Comparison of ENCODE assay signal across 20 cellular contexts in genomic region chr3:185555948-185556347, GRCh38. TPM values are rescaled to one million over a fixed set of nuclear protein-coding genes. Genes with fewer than 3 reads are reported as not detected.
A peak's percentile ranks its signal among the peaks of the same experiment; 100 is the strongest.
DNase-seq lines count a peak whose midpoint lies in the region; ATAC-seq and TF ChIP-seq lines count a peak whose summit lies in the region.
"Had no signal": no experiment of that assay in that cellular context is flagged by ENCODE, and none has a peak within 500 bp of the region (broad histone marks: within the 10 kb centered on the region; RNA-seq: fewer than 3 reads in every experiment).

No MANE protein-coding gene starts in this region.

- peaks cover 53% of the 10 kb centered on the region for H3F3A ChIP-seq in PC-9 (ENCODE audit: insufficient read depth, low read depth)

- ATAC-seq in HG03196 (IDR thresholded peaks at IDR 0.05; ENCODE audit: unreplicated experiment) (no peak), HG02610 (IDR thresholded peaks at IDR 0.05; ENCODE audit: unreplicated experiment) (no peak)

- peaks cover 11% of the 10 kb centered on the region for H3K4me1 Mint-ChIP-seq in progenitor cell of endocrine pancreas (ENCODE audit: low read depth)

- H3K9ac ChIP-seq in duodenal mucosa (ENCODE audit: low read depth in 1 of 2, low read length in 2 of 2): peak overlapping the region in 1 of 2 donors; percentile 17
- H3K9ac ChIP-seq: SK-N-SH had no signal

- H3K9me3 ChIP-seq in PC-9 (ENCODE audit: insufficient read depth, low read depth): no peaks in the 10 kb centered on the region
- no peaks in the 10 kb centered on the region for H3K9me3 ChIP-seq in duodenal mucosa (ENCODE audit: control insufficient read depth in 1 of 2, low read length in 2 of 2)
- H3K9me3 ChIP-seq: MG63, SK-N-SH had no signal

- H2AFZ ChIP-seq in PC-9: 0 out of 2 replicates have a peak overlapping the region, but pooled peaks have one; percentile 31

- no peaks in the 10 kb centered on the region for H3K9me3 Mint-ChIP-seq in progenitor cell of endocrine pancreas (ENCODE audit: low read depth)
- H3K9me3 Mint-ChIP-seq: CD14-positive monocyte had no signal

- no peaks in the 10 kb centered on the region for H4K20me1 ChIP-seq in PC-9 (ENCODE audit: insufficient read depth)

- CTCF ChIA-PET in PC-9 (lab: Charles Lee): no interaction called here

- H3K4me3 ChIP-seq in PC-9 (no peak overlapping the region), duodenal mucosa (ENCODE audit: low read depth in 1 of 2, low read length in 2 of 2) (no peak overlapping the region)
- H3K4me3 ChIP-seq: MG63 had no signal

- H3K9me2 ChIP-seq in PC-9 (ENCODE audit: insufficient read depth): no peaks in the 10 kb centered on the region
- H3K9me2 ChIP-seq: SK-N-SH had no signal

- H3K4me2 ChIP-seq in PC-9: peak overlapping the region; percentile 14; the same call in 1 of the 2 replicates
- H3K4me2 ChIP-seq: SK-N-SH had no signal

- H3K27ac ChIP-seq in PC-9 (peak overlapping the region; percentile 99), duodenal mucosa (ENCODE audit: low read depth, low read length) (peak overlapping the region; percentile 39)

- H3K36me3 Mint-ChIP-seq in progenitor cell of endocrine pancreas (ENCODE audit: insufficient read depth): no peaks in the 10 kb centered on the region
- H3K36me3 Mint-ChIP-seq: CD14-positive monocyte had no signal

- DNase-seq in PC-9: no peak
- DNase-seq in progenitor cell of endocrine pancreas (ENCODE audit: low spot score, unreplicated experiment): no peak
- no peak for DNase-seq in NCI-H2029 (lab: John Stamatoyannopoulos, UW)
- no peak for DNase-seq in T1000 (lab: John Stamatoyannopoulos, UW)
- DNase-seq: AML-193, GDM1, H7, IMR-90, Karpas-422, MG63, NCI-H1092, NCI-H2081 treated with DMSO at 0.1 percent for 48 hours, NCI-H446 treated with DMSO at 0.1 percent for 48 hours, NCI-H69, Right ventricle myocardium superior, SK-N-SH had no signal

- intact Hi-C loops in PC-9 (cut with micrococcal nuclease; ENCODE audit: unreplicated experiment): loop anchor here (5.0 kb wide), 1 partner anchor 219 kb away; no protein-coding TSS in a partner anchor

- no TSS peak for BruUV-seq in PC-9 (replicated peaks; lab: Mats Ljungman, UMichigan)

- H3K4me1 ChIP-seq in PC-9 (replicated peaks; ENCODE audit: insufficient read depth) (peaks cover 75% of the 10 kb centered on the region), duodenal mucosa (ENCODE audit: control insufficient read depth in 1 of 2, insufficient read depth in 2 of 2, low read length in 2 of 2) (peaks cover 5 to 25% of the 10 kb centered on the region in 2 donors)

- H3K36me3 ChIP-seq in PC-9 (ENCODE audit: low read depth) (no peaks in the 10 kb centered on the region), duodenal mucosa (ENCODE audit: control insufficient read depth in 1 of 2, insufficient read depth in 2 of 2, low read length in 2 of 2) (no peaks in the 10 kb centered on the region)
- H3K36me3 ChIP-seq: MG63 had no signal

- H3K27ac Mint-ChIP-seq in progenitor cell of endocrine pancreas: peak overlapping the region; percentile 20
- H3K27ac Mint-ChIP-seq: CD14-positive monocyte had no signal

- peaks cover 7% of the 10 kb centered on the region for H3K27me3 Mint-ChIP-seq in progenitor cell of endocrine pancreas

- H3K4me3 Mint-ChIP-seq in progenitor cell of endocrine pancreas (ENCODE audit: low read depth): no peak overlapping the region
- H3K4me3 Mint-ChIP-seq: CD14-positive monocyte had no signal

- no peak for TF ChIP-seq CTCF in PC-9 (conservative IDR thresholded peaks at IDR 0.05)
- TF ChIP-seq CTCF in progenitor cell of endocrine pancreas (IDR thresholded peaks at IDR 0.05; ENCODE audit: unreplicated experiment): no peak

- peaks cover 14% of the 10 kb centered on the region for H3K79me2 ChIP-seq in PC-9 (ENCODE audit: low read depth)

- H3K27me3 ChIP-seq in PC-9 (ENCODE audit: insufficient read depth, low read depth) (no peaks in the 10 kb centered on the region), duodenal mucosa (ENCODE audit: control insufficient read depth in 1 of 2, insufficient read depth in 2 of 2, low read length in 2 of 2) (no peaks in the 10 kb centered on the region)

- POLR2A ChIA-PET in PC-9 (lab: Charles Lee; ENCODE audit: unreplicated experiment): interaction anchor here (0.6 kb wide), 2 partner anchors 26 to 302 kb away, joined by 3 to 12 read pairs; no protein-coding TSS in a partner anchor

RNA-seq across cellular contexts. Expression of gene LIPH, which starts 3.6 kb away (rescaled TPM):
- total RNA-seq in PC-9 (2021): 38.4 and 44.7 TPM in 2 replicates
- total RNA-seq in progenitor cell of endocrine pancreas: 0.11 and 0.79 TPM in 2 replicates

RNA-seq across cellular contexts. Expression of gene SENP2, which starts 30.1 kb away (rescaled TPM):
- total RNA-seq in PC-9 (2021): 66.5 and 89.5 TPM in 2 replicates
- total RNA-seq in progenitor cell of endocrine pancreas: 52.3 and 59.2 TPM in 2 replicates

RNA-seq across cellular contexts. Expression of gene TMEM41A, which starts 57.1 kb away (rescaled TPM):
- 37.2 and 54.1 TPM in 2 replicates for total RNA-seq in PC-9 (2021)
- total RNA-seq in progenitor cell of endocrine pancreas: 17.8 and 18.0 TPM in 2 replicates

Comparison
In these comparisons a context has a peak if more than half of its experiments do, and no peak if none do; other contexts are left out.
1. RNA of gene LIPH, which starts 3.6 kb away (total RNA-seq): 38.4 to 44.7 TPM in PC-9; 0.11 to 0.79 TPM in progenitor cell of endocrine pancreas; every median in the first group is over 10 times any median in the second.